8 cellular contexts compared by ENCODE assay signal in the genomic region with DNA sequence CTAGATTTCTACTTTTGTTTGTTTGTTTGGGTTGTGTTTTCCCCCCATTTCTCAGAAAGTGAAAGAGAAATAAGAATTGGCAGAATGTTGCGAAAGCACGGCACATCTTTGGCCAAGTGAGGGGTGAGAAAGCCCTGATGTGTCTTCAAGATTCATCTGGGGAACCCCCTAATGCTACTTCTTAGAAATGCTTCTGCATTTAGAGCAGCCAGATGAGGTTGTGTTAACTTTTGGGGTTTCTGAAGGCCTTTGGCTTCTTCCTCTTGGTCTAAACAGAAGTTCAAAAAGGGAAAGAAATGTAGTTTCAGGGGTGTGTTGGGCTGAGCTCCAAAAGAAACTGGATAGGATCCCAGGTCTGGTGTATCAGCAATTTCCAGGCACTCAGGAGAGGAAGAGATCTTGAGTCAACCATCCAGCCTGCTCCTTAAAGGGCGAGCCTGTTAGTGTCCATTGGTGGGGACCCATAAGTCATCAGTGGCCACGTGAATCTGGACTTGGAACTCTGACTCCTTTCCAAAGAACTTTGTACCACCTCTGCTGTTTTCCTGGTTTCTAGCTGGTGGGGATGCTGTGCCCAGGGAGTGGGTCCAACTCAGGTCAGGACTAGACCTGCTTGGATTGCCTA. TPM values are rescaled to one million over a fixed set of nuclear protein-coding genes. Genes with fewer than 3 reads are reported as not detected.
A peak's percentile ranks its signal among the peaks of the same experiment; 100 is the strongest.
DNase-seq lines count a peak whose midpoint lies in the region; ATAC-seq and TF ChIP-seq lines count a peak whose summit lies in the region.

No MANE protein-coding gene starts in this region.

- no peaks in the 10 kb centered on the region for H3K9me3 Mint-ChIP-seq in osteocyte (ENCODE audit: unreplicated experiment)

- no peaks in the 10 kb centered on the region for H3K27me3 Mint-ChIP-seq in osteocyte (ENCODE audit: unreplicated experiment)

- peak; percentile 42 for DNase-seq in activated CD4-positive, CD25-positive, alpha-beta regulatory T cell treated with anti-CD3 and anti-CD28 coated beads, Interleukin-2, amount 50 U/mL, for 72 hours
- DNase-seq in effector memory CD4-positive, alpha-beta T cell, result peak; percentile 36 to 45 (median 44)
- no peak for DNase-seq in osteocyte (ENCODE audit: extremely low spot score, unreplicated experiment)
- no peak for DNase-seq in NCI-H526 treated with DMSO at 0.1 percent for 48 hours (lab: John Stamatoyannopoulos, UW)
- DNase-seq in DMS53 (lab: John Stamatoyannopoulos, UW), result no peak

- peak; percentile 63 for ATAC-seq in GM19395 (IDR thresholded peaks at IDR 0.05; ENCODE audit: unreplicated experiment)
- peak; percentile 63 for ATAC-seq in HG03439 (IDR thresholded peaks at IDR 0.05; ENCODE audit: unreplicated experiment)

- H4K20me1 ChIP-seq in BLaER1, result peaks cover 6% of the 10 kb centered on the region

- H3K27me3 ChIP-seq in BLaER1, result peaks cover 24% of the 10 kb centered on the region
- H3K27me3 ChIP-seq in effector memory CD4-positive, alpha-beta T cell (replicated peaks; ENCODE audit: control insufficient read depth, insufficient read depth, low read length, poor library complexity, severe bottlenecking), result no peaks in the 10 kb centered on the region

- H3K9me3 ChIP-seq in BLaER1, result no peaks in the 10 kb centered on the region
- H3K9me3 ChIP-seq in effector memory CD4-positive, alpha-beta T cell (ENCODE audit: control insufficient read depth, low read length), result no peaks in the 10 kb centered on the region

- H3K36me3 ChIP-seq in BLaER1, result no peaks in the 10 kb centered on the region
- H3K36me3 ChIP-seq in effector memory CD4-positive, alpha-beta T cell (ENCODE audit: control insufficient read depth, insufficient read depth, low read length), result peaks cover 22% of the 10 kb centered on the region

- H3K27ac Mint-ChIP-seq in osteocyte (ENCODE audit: unreplicated experiment), result peak overlapping the region; percentile 48

- peaks cover 56% of the 10 kb centered on the region for H3K4me1 Mint-ChIP-seq in osteocyte (ENCODE audit: unreplicated experiment)

- H3K4me1 ChIP-seq in BLaER1, result peaks cover 50% of the 10 kb centered on the region
- H3K4me1 ChIP-seq in effector memory CD4-positive, alpha-beta T cell (ENCODE audit: control insufficient read depth, insufficient read depth, low read length, poor library complexity, severe bottlenecking), result peaks cover 47% of the 10 kb centered on the region

- H3K36me3 Mint-ChIP-seq in osteocyte (ENCODE audit: unreplicated experiment), result peaks cover 26% of the 10 kb centered on the region

- H3K27ac ChIP-seq in BLaER1, result no peak overlapping the region
- peak overlapping the region; percentile 76 for H3K27ac ChIP-seq in effector memory CD4-positive, alpha-beta T cell (ENCODE audit: insufficient read depth, low read length, poor library complexity, severe bottlenecking)

- H3K4me3 ChIP-seq in BLaER1, result no peak overlapping the region
- H3K4me3 ChIP-seq in effector memory CD4-positive, alpha-beta T cell (ENCODE audit: insufficient read depth, low read depth, low read length, poor library complexity, severe bottlenecking), result peak overlapping the region; percentile 1

- H3K4me2 ChIP-seq in BLaER1, result peak overlapping the region; percentile 48

- no peak for TF ChIP-seq CTCF in osteocyte (IDR thresholded peaks at IDR 0.05)

- no peak overlapping the region for H3K9ac ChIP-seq in BLaER1

- no peak overlapping the region for H3K4me3 Mint-ChIP-seq in osteocyte (ENCODE audit: unreplicated experiment)

RNA-seq across cellular contexts. Expression of gene DUSP5, which starts 6.5 kb away (rescaled TPM):
- total RNA-seq in osteocyte, result 11.0 and 16.1 TPM in 2 replicates

Comparison
In these comparisons a context has a peak if more than half of its experiments do, and no peak if none do; other contexts are left out.
1. DNase-seq: peak in activated CD4-positive, CD25-positive, alpha-beta regulatory T cell treated with anti-CD3 and anti-CD28 coated beads, Interleukin-2, amount 50 U/mL, for 72 hours (single experiment) and effector memory CD4-positive, alpha-beta T cell (3 of 3); none in osteocyte (single experiment), NCI-H526 treated with DMSO at 0.1 percent for 48 hours (single experiment) and DMS53 (single experiment).